1 cellular context compared by ENCODE assay signal in the genomic region with DNA sequence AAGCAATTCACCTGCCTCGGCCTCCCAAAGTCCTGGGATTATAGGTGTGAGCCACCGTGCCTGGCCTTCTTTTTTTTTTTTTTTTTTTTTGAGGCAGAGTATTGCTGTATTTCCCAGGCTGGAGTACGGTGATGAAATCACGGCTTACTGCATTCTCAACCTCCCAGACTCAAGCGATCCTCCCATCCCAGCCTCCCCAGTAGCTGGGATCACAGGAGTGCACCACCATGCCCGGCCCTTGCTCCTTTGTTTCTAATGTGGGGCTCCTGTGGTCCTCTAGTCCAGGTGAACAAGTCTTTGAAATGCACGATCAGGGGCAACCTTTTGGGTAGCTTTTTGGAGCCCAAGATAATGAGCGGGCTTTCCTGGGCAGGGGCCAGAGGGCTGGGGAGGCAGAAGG.
TF ChIP-seq lines count a peak whose summit lies in the region.

No MANE protein-coding gene starts in this region.

TF ChIP-seq in HepG2, 621 proteins besides CTCF, POLR2A, EP300 and RAD21:
- TF ChIP-seq, protein P1, sequence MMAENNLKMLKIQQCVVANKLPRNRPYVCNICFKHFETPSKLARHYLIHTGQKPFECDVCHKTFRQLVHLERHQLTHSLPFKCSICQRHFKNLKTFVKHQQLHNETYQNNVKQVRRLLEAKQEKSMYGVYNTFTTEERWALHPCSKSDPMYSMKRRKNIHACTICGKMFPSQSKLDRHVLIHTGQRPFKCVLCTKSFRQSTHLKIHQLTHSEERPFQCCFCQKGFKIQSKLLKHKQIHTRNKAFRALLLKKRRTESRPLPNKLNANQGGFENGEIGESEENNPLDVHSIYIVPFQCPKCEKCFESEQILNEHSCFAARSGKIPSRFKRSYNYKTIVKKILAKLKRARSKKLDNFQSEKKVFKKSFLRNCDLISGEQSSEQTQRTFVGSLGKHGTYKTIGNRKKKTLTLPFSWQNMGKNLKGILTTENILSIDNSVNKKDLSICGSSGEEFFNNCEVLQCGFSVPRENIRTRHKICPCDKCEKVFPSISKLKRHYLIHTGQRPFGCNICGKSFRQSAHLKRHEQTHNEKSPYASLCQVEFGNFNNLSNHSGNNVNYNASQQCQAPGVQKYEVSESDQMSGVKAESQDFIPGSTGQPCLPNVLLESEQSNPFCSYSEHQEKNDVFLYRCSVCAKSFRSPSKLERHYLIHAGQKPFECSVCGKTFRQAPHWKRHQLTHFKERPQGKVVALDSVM (CRISPR knock-in tag; IDR thresholded peaks at IDR 0.05), result peak; percentile 90
- TF ChIP-seq CEBPB (IDR thresholded peaks at IDR 0.05; ENCODE audit: borderline replicate concordance, low read depth, low read length), result peak; percentile 15; the same call in 1 of the 2 replicates
- TF ChIP-seq, protein P2, sequence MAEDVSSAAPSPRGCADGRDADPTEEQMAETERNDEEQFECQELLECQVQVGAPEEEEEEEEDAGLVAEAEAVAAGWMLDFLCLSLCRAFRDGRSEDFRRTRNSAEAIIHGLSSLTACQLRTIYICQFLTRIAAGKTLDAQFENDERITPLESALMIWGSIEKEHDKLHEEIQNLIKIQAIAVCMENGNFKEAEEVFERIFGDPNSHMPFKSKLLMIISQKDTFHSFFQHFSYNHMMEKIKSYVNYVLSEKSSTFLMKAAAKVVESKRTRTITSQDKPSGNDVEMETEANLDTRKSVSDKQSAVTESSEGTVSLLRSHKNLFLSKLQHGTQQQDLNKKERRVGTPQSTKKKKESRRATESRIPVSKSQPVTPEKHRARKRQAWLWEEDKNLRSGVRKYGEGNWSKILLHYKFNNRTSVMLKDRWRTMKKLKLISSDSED (CRISPR knock-in tag; IDR thresholded peaks at IDR 0.05), result no peak
